In the genomic region with DNA sequence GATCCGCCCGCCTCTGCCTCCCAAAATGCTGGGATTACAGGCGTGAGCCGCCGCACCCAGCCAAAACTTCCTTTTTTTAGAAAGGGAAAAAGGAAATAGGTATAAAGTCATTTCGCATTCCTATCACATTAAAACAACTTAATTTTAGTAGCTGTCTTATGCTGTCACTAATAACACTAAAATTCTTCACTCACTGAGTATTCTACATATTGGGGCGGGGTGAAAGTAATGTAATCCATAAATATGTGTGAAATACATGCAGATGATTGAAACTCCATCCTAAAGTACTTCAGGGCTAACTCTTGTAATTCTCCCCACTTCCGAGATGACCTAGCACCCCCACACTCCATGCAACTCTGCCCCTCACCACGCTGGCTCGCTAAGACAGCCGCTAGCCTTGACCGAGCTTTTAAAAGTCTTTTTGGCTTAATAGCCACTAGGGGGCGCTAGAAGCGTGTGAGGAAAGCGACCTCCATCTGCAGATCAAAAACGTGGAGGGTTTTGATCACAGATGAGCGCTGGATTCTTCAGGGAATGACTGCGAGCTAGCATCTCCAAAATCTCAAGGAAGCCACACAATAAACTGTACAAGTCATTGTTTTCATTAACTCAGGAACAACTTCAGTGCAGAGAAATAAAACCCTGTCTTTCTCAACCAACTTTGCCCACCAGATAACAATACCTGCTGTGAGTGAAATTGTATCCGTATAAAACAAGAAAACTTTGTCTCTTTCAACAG, we compare ENCODE assay signal across 8 cellular contexts.
DNase-seq lines count a peak whose midpoint lies in the region; ATAC-seq, FAIRE-seq and TF ChIP-seq lines count a peak whose summit lies in the region.

No MANE protein-coding gene starts in this region.

- H3K4me2 ChIP-seq in osteoblast (ENCODE audit: insufficient read depth, low read length), result peak overlapping the region; percentile 57

- H4K20me1 ChIP-seq in osteoblast (ENCODE audit: insufficient read depth, low read length), result no peaks in the 10 kb centered on the region

- H3K9me3 ChIP-seq in osteoblast (ENCODE audit: low read depth, low read length), result no peaks in the 10 kb centered on the region

- ATAC-seq in GM21723 (IDR thresholded peaks at IDR 0.05; ENCODE audit: unreplicated experiment), result peak; percentile 90
- ATAC-seq in activated T-helper 17 cell treated with anti-CD3 and anti-CD28 coated beads, Interleukin-2, amount 50 U/mL, for 72 hours (replicated peaks), result peak; percentile 78
- ATAC-seq in GM18873 (IDR thresholded peaks at IDR 0.05; ENCODE audit: low FRiP score, unreplicated experiment), result no peak

- no peaks in the 10 kb centered on the region for H3K79me2 ChIP-seq in osteoblast (ENCODE audit: insufficient read depth, low read length)

- H3K27me3 Mint-ChIP-seq in activated T-helper 17 cell treated with anti-CD3 and anti-CD28 coated beads, Interleukin-2, amount 50 U/mL, for 72 hours, result peaks cover 6% of the 10 kb centered on the region

- no peak overlapping the region for H3K27ac ChIP-seq in osteoblast (ENCODE audit: low read depth, low read length)

- H3K4me3 ChIP-seq in osteoblast (ENCODE audit: insufficient read depth, low read length), result no peak overlapping the region

- H3K4me1 ChIP-seq in osteoblast (ENCODE audit: insufficient read depth, low read length), result no peaks in the 10 kb centered on the region

- DNase-seq in ELF-1 (ENCODE audit: low read depth, low spot score) (peak; percentile 80), LHCN-M2 (ENCODE audit: low read depth) (peak; percentile 73), RCC 7860 (ENCODE audit: low spot score) (peak; percentile 50), frontal cortex (ENCODE audit: low spot score in 2 of 2) (peak; percentile 61 to 74), osteoblast (ENCODE audit: insufficient read length, low spot score, missing footprints) (peak; percentile 96)

- no peaks in the 10 kb centered on the region for H3K36me3 Mint-ChIP-seq in activated T-helper 17 cell treated with anti-CD3 and anti-CD28 coated beads, Interleukin-2, amount 50 U/mL, for 72 hours (ENCODE audit: low read depth)

- no peaks in the 10 kb centered on the region for H3K4me1 Mint-ChIP-seq in activated T-helper 17 cell treated with anti-CD3 and anti-CD28 coated beads, Interleukin-2, amount 50 U/mL, for 72 hours

- no peak overlapping the region for H3K27ac Mint-ChIP-seq in activated T-helper 17 cell treated with anti-CD3 and anti-CD28 coated beads, Interleukin-2, amount 50 U/mL, for 72 hours

- H3K27me3 ChIP-seq in osteoblast (ENCODE audit: insufficient read depth, low read length), result no peaks in the 10 kb centered on the region

- no peak overlapping the region for H3K4me3 Mint-ChIP-seq in activated T-helper 17 cell treated with anti-CD3 and anti-CD28 coated beads, Interleukin-2, amount 50 U/mL, for 72 hours

- FAIRE-seq in RCC 7860 (lab: Jason Lieb, UNC), result no peak
- no peak for FAIRE-seq in frontal cortex (lab: Jason Lieb, UNC)

- peak; percentile 77 for TF ChIP-seq CTCF in osteoblast (IDR thresholded peaks at IDR 0.05; ENCODE audit: extremely low read depth, low read depth, low read length)

- H3K9me3 Mint-ChIP-seq in activated T-helper 17 cell treated with anti-CD3 and anti-CD28 coated beads, Interleukin-2, amount 50 U/mL, for 72 hours, result no peaks in the 10 kb centered on the region

- no peaks in the 10 kb centered on the region for H3K36me3 ChIP-seq in osteoblast (ENCODE audit: insufficient read depth, low read length)

- H2AFZ ChIP-seq in osteoblast (ENCODE audit: low read length), result peak overlapping the region; percentile 11
